22 cellular contexts compared by ENCODE assay signal in the genomic region with DNA sequence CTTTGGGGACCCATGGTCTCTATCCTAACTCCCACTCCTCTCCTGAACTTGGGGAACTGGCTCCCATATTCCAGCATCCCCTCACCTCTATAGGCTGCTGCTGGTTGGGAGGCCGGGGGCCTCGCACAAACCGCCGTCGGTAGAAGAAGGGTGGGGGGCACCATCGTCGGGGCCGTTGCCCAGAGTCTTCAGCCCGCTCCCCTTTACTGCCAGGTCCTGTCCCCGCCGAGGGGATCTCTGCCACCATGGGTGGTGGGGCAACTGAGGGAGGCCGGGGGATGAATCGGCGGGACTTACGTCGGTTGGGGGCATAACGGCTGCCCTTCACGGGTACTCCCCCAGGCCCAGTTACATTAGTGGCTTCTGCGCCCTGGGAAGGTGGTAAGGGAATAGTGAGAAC. TPM values are rescaled to one million over a fixed set of nuclear protein-coding genes. Genes with fewer than 3 reads are reported as not detected.
"Had no signal": no experiment of that assay in that cellular context is flagged by ENCODE, and none has a peak within 500 bp of the region (broad histone marks: within the 10 kb centered on the region; RNA-seq: fewer than 3 reads in every experiment).

No MANE protein-coding gene starts in this region.

- H2AFZ ChIP-seq: neural progenitor cell, parathyroid adenoma had no signal

- H3K27ac ChIP-seq: dorsolateral prefrontal cortex, neural progenitor cell, parathyroid adenoma, prostate gland, suprapubic skin, thyroid gland had no signal

- ATAC-seq: esophagus mucosa; left lobe of liver; natural killer cell treated with Interleukin-12 subunit alpha and Interleukin-12 subunit beta and Interleukin-15 and Interleukin-18, amount 100 ng/mL, for 72 hours had no signal

- H3K27me3 ChIP-seq: thyroid gland had no signal

- H3K9me3 ChIP-seq: prostate gland, suprapubic skin, thyroid gland had no signal

- H3K4me2 ChIP-seq: neural progenitor cell, smooth muscle cell had no signal

- DNase-seq: central memory CD4-positive, alpha-beta T cell; cortex of kidney; dorsolateral prefrontal cortex; effector CD8-positive, alpha-beta T cell; head of caudate nucleus; hippocampal formation; mesenchymal stem cell; midbrain; occipital lobe; stimulated activated CD4-positive, alpha-beta T cell treated with anti-CD3 and anti-CD28 coated beads, Interleukin-2, amount 100 ng/mL, for 48 hours; stimulated activated naive CD4-positive, alpha-beta T cell treated with Interleukin-2 at 50 U/mL for 16 hours; thyroid gland had no signal

- H3K9ac ChIP-seq: neural progenitor cell, parathyroid adenoma had no signal

- H3K4me3 ChIP-seq: dorsolateral prefrontal cortex, lung, neural progenitor cell, prostate gland, smooth muscle cell, suprapubic skin, thyroid gland had no signal

- H3K36me3 ChIP-seq: neural progenitor cell, prostate gland, suprapubic skin, thyroid gland had no signal

RNA-seq across cellular contexts. Expression of gene YBX2, which starts 4.3 kb away (rescaled TPM):
- total RNA-seq: fibroblast of villous mesenchyme; natural killer cell treated with Interleukin-12 subunit alpha and Interleukin-12 subunit beta and Interleukin-15 and Interleukin-18, amount 100 ng/mL, for 72 hours had no signal

RNA-seq across cellular contexts. Expression of gene SLC2A4, which starts 8.6 kb away (rescaled TPM):
- total RNA-seq: smooth muscle cell had no signal
- polyA plus RNA-seq: smooth muscle cell had no signal
